ENCODE assay signal across 8 cellular contexts in the genomic region with DNA sequence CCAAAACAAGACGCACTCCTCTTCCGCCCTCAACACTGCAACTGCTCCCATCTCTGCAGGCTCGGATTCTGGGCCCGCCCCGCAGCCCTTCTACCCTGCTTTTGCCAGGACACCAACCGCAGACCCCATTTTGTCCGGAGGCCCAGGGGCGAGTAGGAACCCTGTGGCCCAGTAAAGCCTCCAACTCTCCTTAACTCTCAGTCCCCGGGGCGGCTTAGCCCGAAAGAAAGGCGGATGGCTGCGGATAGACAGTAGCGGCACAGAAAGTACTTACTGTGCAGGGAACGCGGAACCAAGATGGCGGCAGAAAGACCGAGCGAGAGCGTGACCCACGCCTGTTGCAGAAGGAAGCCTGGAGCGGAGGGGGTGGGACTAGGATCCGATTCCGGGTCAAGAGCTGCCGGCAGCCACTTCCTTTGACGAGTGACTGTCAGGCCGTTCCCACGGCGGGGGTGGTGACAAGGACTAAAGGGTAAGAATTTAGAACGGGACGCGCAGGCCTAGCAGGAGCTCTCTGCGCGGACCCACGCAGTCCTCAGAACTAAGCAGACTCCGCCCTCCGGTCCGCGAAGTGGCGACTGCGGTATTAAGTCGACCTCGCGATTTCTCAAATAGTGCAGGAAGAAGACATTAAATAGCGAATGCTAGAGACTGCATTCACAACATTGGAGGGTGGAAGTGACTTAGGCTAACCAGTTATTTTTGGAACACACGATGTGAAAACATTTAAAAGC. TPM values are rescaled to one million over a fixed set of nuclear protein-coding genes. Genes with fewer than 3 reads are reported as not detected.
DNase-seq lines count a peak whose midpoint lies in the region; ATAC-seq, FAIRE-seq and TF ChIP-seq lines count a peak whose summit lies in the region.

TSS of gene NACA (minus strand) at position 311 of the 734 bp plus-strand sequence. CDS start 778 bp downstream, outside the sequence.

- H3K27ac Mint-ChIP-seq in activated T-cell treated with anti-CD3 and anti-CD28 coated beads, Interleukin-2, amount 50 U/mL, for 72 hours = peak within 1 kb of the TSS; percentile 96

- H3K9me3 Mint-ChIP-seq in activated T-cell treated with anti-CD3 and anti-CD28 coated beads, Interleukin-2, amount 50 U/mL, for 72 hours = no peaks in the 10 kb centered on the region

- WGBS in esophagus muscularis mucosa = 0% methylated on average over 44 of the region's 46 CpGs

- H3K36me3 Mint-ChIP-seq in activated T-cell treated with anti-CD3 and anti-CD28 coated beads, Interleukin-2, amount 50 U/mL, for 72 hours (ENCODE audit: insufficient read depth in 2 of 2) = peaks cover 25 to 56% of the 10 kb centered on the region in 2 donors

- H3K36me3 ChIP-seq in KOPT-K1 (ENCODE audit: insufficient read depth, low read length) (peaks cover 70% of the 10 kb centered on the region), esophagus muscularis mucosa (peaks cover 0 to 26% (median 15%) of the 10 kb centered on the region in 4 donors)

- TF ChIP-seq POLR2A in esophagus muscularis mucosa (IDR thresholded peaks at IDR 0.05; ENCODE audit: low read depth) = peak; percentile 96

- no peak for TF ChIP-seq EP300 in esophagus muscularis mucosa (IDR thresholded peaks at IDR 0.05)

- H3K4me1 ChIP-seq in esophagus muscularis mucosa = peaks cover 42 to 51% (median 49%) of the 10 kb centered on the region in 4 donors

- DNase-seq in DMS79 (lab: John Stamatoyannopoulos, UW) = peak; percentile 78
- DNase-seq in RCC 7860 (ENCODE audit: low spot score) = peak; percentile 95
- peak; percentile 98 to 99 for DNase-seq in activated T-cell treated with anti-CD3 and anti-CD28 coated beads, Interleukin-2, amount 50 U/mL, for 72 hours
- DNase-seq in esophagus muscularis mucosa (ENCODE audit: extremely low spot score) = peak; percentile 99
- peak; percentile 99 for DNase-seq in myocyte (ENCODE audit: low read depth)
- peak; percentile 95 to 100 for DNase-seq in stimulated activated CD8-positive, alpha-beta memory T cell treated with anti-CD3 and anti-CD28 coated beads, Interleukin-7, amount 100 ng/mL, for 48 hours (ENCODE audit: extremely low read depth in 1 of 2, low read depth in 1 of 2)

- peak; percentile 94 for ATAC-seq in GM21786 (IDR thresholded peaks at IDR 0.05; ENCODE audit: unreplicated experiment)
- ATAC-seq in activated T-cell treated with anti-CD3 and anti-CD28 coated beads, Interleukin-2, amount 50 U/mL, for 72 hours (replicated peaks in 1 of 2) = peak; percentile 97 to 98

- H3K9me3 ChIP-seq in KOPT-K1 (ENCODE audit: insufficient read depth, low read length, poor library complexity, severe bottlenecking) (no peaks in the 10 kb centered on the region), esophagus muscularis mucosa (no peaks in the 10 kb centered on the region)

- peak within 1 kb of the TSS; percentile 96 to 98 for H3K4me3 Mint-ChIP-seq in activated T-cell treated with anti-CD3 and anti-CD28 coated beads, Interleukin-2, amount 50 U/mL, for 72 hours

- H3K4me3 ChIP-seq in esophagus muscularis mucosa = peak within 1 kb of the TSS; percentile 83 to 96 (median 86)

- no peaks in the 10 kb centered on the region for H3K27me3 ChIP-seq in esophagus muscularis mucosa

- TF ChIP-seq CTCF in esophagus muscularis mucosa (IDR thresholded peaks at IDR 0.05) = peak in 1 of 3 experiments; percentile 9

- peak; percentile 78 for FAIRE-seq in RCC 7860 (lab: Jason Lieb, UNC)

- peaks cover 58% of the 10 kb centered on the region for H3K4me1 Mint-ChIP-seq in activated T-cell treated with anti-CD3 and anti-CD28 coated beads, Interleukin-2, amount 50 U/mL, for 72 hours (ENCODE audit: low read depth)

- intact Hi-C loops in esophagus muscularis mucosa (cut with DNase I) = loop anchor here (1.0 kb wide), 1 partner anchor 37 kb away; the partner anchor contains the start of gene PTGES3

- peak within 1 kb of the TSS; percentile 84 for H3K27ac ChIP-seq in KOPT-K1 (ENCODE audit: low read depth, low read length, poor library complexity, severe bottlenecking)
- H3K27ac ChIP-seq in esophagus muscularis mucosa (replicated peaks in 1 of 4) = peak within 1 kb of the TSS; percentile 91 to 95 (median 92)

- H3K27me3 Mint-ChIP-seq in activated T-cell treated with anti-CD3 and anti-CD28 coated beads, Interleukin-2, amount 50 U/mL, for 72 hours (ENCODE audit: low read depth) = no peaks in the 10 kb centered on the region

RNA-seq across cellular contexts. Expression of gene NACA, which starts in this region (rescaled TPM):
- 100 to 1,000 TPM; 903 to 922 TPM for total RNA-seq in activated T-cell treated with anti-CD3 and anti-CD28 coated beads, Interleukin-2, amount 50 U/mL, for 72 hours
- total RNA-seq in esophagus muscularis mucosa (1,000 to 10,000 TPM in 3 of 4 donors, 100 to 1,000 TPM in 1; 913 to 1,477 (median 1,221) TPM), myocyte (1,145 and 1,201 TPM in 2 replicates)
- 908 TPM for polyA plus RNA-seq in myocyte (2012)

Comparison
In these comparisons a context has a peak if more than half of its experiments do, and no peak if none do; other contexts are left out.
1. Peak in every context shown above with its lines: DNase-seq, ATAC-seq, H3K4me3 ChIP-seq and H3K27ac ChIP-seq.